In genomic region chr10:2813277-2813676, GRCh38 we compare ENCODE assay signal across 22 cellular contexts.
DNase-seq lines count a peak whose midpoint lies in the region; ATAC-seq and TF ChIP-seq lines count a peak whose summit lies in the region.
"Had no signal": no experiment of that assay in that cellular context is flagged by ENCODE, and none has a peak within 500 bp of the region (broad histone marks: within the 10 kb centered on the region; RNA-seq: fewer than 3 reads in every experiment).

No MANE protein-coding gene starts in this region.

- in situ Hi-C loops in mammary epithelial cell (cut with MboI; ENCODE audit: low sequenced_read_pairs in 2 of 2) = no loop called here

- H3K4me3 ChIP-seq in GM23338 (no peak overlapping the region), mammary epithelial cell (replicated peaks in 1 of 3; ENCODE audit: insufficient read depth in 1 of 3, low read depth in 2 of 3, low read length in 3 of 3) (no peak overlapping the region)
- H3K4me3 ChIP-seq: GM12878, HAP-1, MG63 had no signal

- POLR2A ChIA-PET in T-cell (lab: Charles Lee) = interaction anchor here (0.6 to 1.0 kb wide), 2 partner anchors 8 to 418 kb away, joined by 3 to 4 read pairs; no protein-coding TSS in a partner anchor

- no TSS peak for BruUV-seq in mammary epithelial cell (replicated peaks; lab: Mats Ljungman, UMichigan)

- WGBS in mammary epithelial cell (ENCODE audit: low coverage, missing lambda C conversion rate) = 63% methylated on average over 7 of the region's 7 CpGs

- peaks cover 34% of the 10 kb centered on the region for H3K9me3 ChIP-seq in mammary epithelial cell (replicated peaks; ENCODE audit: insufficient read depth, low read length)
- H3K9me3 ChIP-seq: Caco-2, HAP-1, MG63 had no signal

- no peak overlapping the region for H3K4me2 ChIP-seq in GM23338
- H3K4me2 ChIP-seq in mammary epithelial cell (ENCODE audit: insufficient read depth, low read depth, low read length) = no peak overlapping the region

- TF ChIP-seq CTCF in GM23338 (conservative IDR thresholded peaks at IDR 0.05; ENCODE audit: low read depth in 2 of 2) = no peak
- TF ChIP-seq CTCF in mammary epithelial cell (conservative IDR thresholded peaks at IDR 0.05 in 1 of 2, IDR thresholded peaks at IDR 0.05 in 1 of 2; ENCODE audit: extremely low read depth in 1 of 2, insufficient read depth in 1 of 2, low read depth in 1 of 2, low read length in 2 of 2) = no peak

- ATAC-seq in activated CD8-positive, alpha-beta memory T cell treated with anti-CD3 and anti-CD28 coated beads, Interleukin-2, amount 10 ng/mL, durations not matched to agents 7 days and 5 days = no peak
- ATAC-seq in GM23338 (no peak), T-cell (replicated peaks in 1 of 4) (no peak)
- ATAC-seq: GM12878, SK-N-SH treated with all-trans-retinoic acid at 6 μM for 48 hours had no signal

- H3K36me3 Mint-ChIP-seq in activated CD8-positive, alpha-beta memory T cell treated with anti-CD3 and anti-CD28 coated beads, Interleukin-2, amount 10 ng/mL, durations not matched to agents 7 days and 5 days = no peaks in the 10 kb centered on the region
- H3K36me3 Mint-ChIP-seq in GM23338 (ENCODE audit: low read depth) (peaks cover 3% of the 10 kb centered on the region; the same call in 2 of the 3 replicates), T-cell (no peaks in the 10 kb centered on the region)
- H3K36me3 Mint-ChIP-seq: CD4-positive, alpha-beta memory T cell had no signal

- no peak overlapping the region for H3K9ac ChIP-seq in mammary epithelial cell (ENCODE audit: insufficient read depth, low read length)

- H3K4me1 ChIP-seq in GM23338 (ENCODE audit: insufficient read depth) = no peaks in the 10 kb centered on the region
- no peaks in the 10 kb centered on the region for H3K4me1 ChIP-seq in mammary epithelial cell (ENCODE audit: insufficient read depth, low read length)
- H3K4me1 ChIP-seq: Caco-2, HAP-1 had no signal

- CTCF ChIA-PET in activated CD8-positive, alpha-beta memory T cell treated with anti-CD3 and anti-CD28 coated beads, Interleukin-2, amount 10 ng/mL, durations not matched to agents 7 days and 5 days (lab: Charles Lee) = no interaction called here
- CTCF ChIA-PET in T-cell (lab: Charles Lee) (no interaction called here), mammary epithelial cell (lab: Charles Lee; ENCODE audit: low non-redundant PET) (no interaction called here)

- H3K79me2 ChIP-seq in GM23338 (replicated peaks; ENCODE audit: insufficient read depth) (no peaks in the 10 kb centered on the region), mammary epithelial cell (ENCODE audit: insufficient read depth, low read length) (no peaks in the 10 kb centered on the region)

- H2AFZ ChIP-seq in GM23338 (peak overlapping the region; percentile 32; the same call in 1 of the 2 replicates), mammary epithelial cell (ENCODE audit: low read depth, low read length) (no peak overlapping the region)

- peak; percentile 21 for DNase-seq in activated CD8-positive, alpha-beta memory T cell treated with anti-CD3 and anti-CD28 coated beads, Interleukin-2, amount 10 ng/mL, durations not matched to agents 7 days and 5 days
- no peak for DNase-seq in activated CD8-positive, alpha-beta memory T cell treated with anti-CD3 and anti-CD28 coated beads for 24 hours
- no peak for DNase-seq in GM23338 (ENCODE audit: low spot score)
- peak; percentile 17 for DNase-seq in left kidney (ENCODE audit: low read depth, low spot score)
- no peak for DNase-seq in T-cell
- no peak for DNase-seq in SK-N-DZ (ENCODE audit: low spot score)
- no peak for DNase-seq in mammary epithelial cell
- DNase-seq: C1 segment of cervical spinal cord; Caco-2; CD4-positive, alpha-beta memory T cell; GOT3; IMR-90; KG1; MG63; NCI-H1048; NCI-H1436; NCI-H2107; NCI-H526 treated with DMSO at 0.1 percent for 48 hours; SIG-M5 had no signal

- H3K27me3 ChIP-seq in GM23338 (ENCODE audit: insufficient read depth) (no peaks in the 10 kb centered on the region), mammary epithelial cell (ENCODE audit: insufficient read depth, low read length) (no peaks in the 10 kb centered on the region)

- H3K27ac Mint-ChIP-seq in activated CD8-positive, alpha-beta memory T cell treated with anti-CD3 and anti-CD28 coated beads, Interleukin-2, amount 10 ng/mL, durations not matched to agents 7 days and 5 days = no peak overlapping the region
- H3K27ac Mint-ChIP-seq in GM23338 (no peak overlapping the region), T-cell (no peak overlapping the region)
- H3K27ac Mint-ChIP-seq: CD4-positive, alpha-beta memory T cell had no signal

- no peaks in the 10 kb centered on the region for H3K27me3 Mint-ChIP-seq in activated CD8-positive, alpha-beta memory T cell treated with anti-CD3 and anti-CD28 coated beads, Interleukin-2, amount 10 ng/mL, durations not matched to agents 7 days and 5 days
- H3K27me3 Mint-ChIP-seq in GM23338 (ENCODE audit: insufficient read depth, low read depth, poor library complexity) (no peaks in the 10 kb centered on the region), T-cell (peaks cover 6 to 9% of the 10 kb centered on the region in 2 donors)

- intact Hi-C loops in mammary epithelial cell (cut with micrococcal nuclease) = no loop called here

- H3F3A ChIP-seq in GM23338 (replicated peaks; ENCODE audit: low read depth) = no peaks in the 10 kb centered on the region

- no peak overlapping the region for H3K27ac ChIP-seq in GM23338 (ENCODE audit: low read depth)
- H3K27ac ChIP-seq in mammary epithelial cell (ENCODE audit: insufficient read depth, low read depth, low read length) = no peak overlapping the region

- H3K9me3 Mint-ChIP-seq in activated CD8-positive, alpha-beta memory T cell treated with anti-CD3 and anti-CD28 coated beads, Interleukin-2, amount 10 ng/mL, durations not matched to agents 7 days and 5 days (ENCODE audit: low read depth) = peaks cover 2% of the 10 kb centered on the region
- H3K9me3 Mint-ChIP-seq in GM23338 = peaks cover 2% of the 10 kb centered on the region; the same call in 1 of the 3 replicates
- H3K9me3 Mint-ChIP-seq in T-cell = peaks cover 0 to 4% (median 2%) of the 10 kb centered on the region in 3 donors

- H4K20me1 ChIP-seq in GM23338 (replicated peaks; ENCODE audit: insufficient read depth) (no peaks in the 10 kb centered on the region), mammary epithelial cell (ENCODE audit: insufficient read depth, low read length) (no peaks in the 10 kb centered on the region)

- dilution Hi-C loops in mammary epithelial cell (cut with HindIII; ENCODE audit: low sequenced_read_pairs) = no loop called here

- no peaks in the 10 kb centered on the region for H3K4me1 Mint-ChIP-seq in activated CD8-positive, alpha-beta memory T cell treated with anti-CD3 and anti-CD28 coated beads, Interleukin-2, amount 10 ng/mL, durations not matched to agents 7 days and 5 days
- no peaks in the 10 kb centered on the region for H3K4me1 Mint-ChIP-seq in GM23338
- H3K4me1 Mint-ChIP-seq in T-cell = no peaks in the 10 kb centered on the region
- H3K4me1 Mint-ChIP-seq: CD4-positive, alpha-beta memory T cell had no signal

- H3K4me3 Mint-ChIP-seq in activated CD8-positive, alpha-beta memory T cell treated with anti-CD3 and anti-CD28 coated beads, Interleukin-2, amount 10 ng/mL, durations not matched to agents 7 days and 5 days = no peak overlapping the region
- H3K4me3 Mint-ChIP-seq in GM23338 = no peak overlapping the region
- H3K4me3 Mint-ChIP-seq in T-cell = no peak overlapping the region
- H3K4me3 Mint-ChIP-seq: CD4-positive, alpha-beta memory T cell had no signal

- H3K36me3 ChIP-seq in GM23338 (ENCODE audit: insufficient read depth) (no peaks in the 10 kb centered on the region), mammary epithelial cell (ENCODE audit: insufficient read depth, low read length) (no peaks in the 10 kb centered on the region)
- H3K36me3 ChIP-seq: HAP-1, MG63 had no signal

- no peaks in the 10 kb centered on the region; the same call in 1 of the 2 replicates for H3K9me2 ChIP-seq in GM23338 (ENCODE audit: insufficient read depth)

TF ChIP-seq in GM23338, 12 proteins besides CTCF, POLR2A, EP300 and RAD21 (continues in another document):
- TF ChIP-seq JUNB (IDR thresholded peaks at IDR 0.05; ENCODE audit: unreplicated experiment) = no peak

Comparison
In these comparisons a context has a peak if more than half of its experiments do, and no peak if none do; other contexts are left out.
1. DNase-seq: peak in activated CD8-positive, alpha-beta memory T cell treated with anti-CD3 and anti-CD28 coated beads, Interleukin-2, amount 10 ng/mL, durations not matched to agents 7 days and 5 days (single experiment) and left kidney (single experiment); none in activated CD8-positive, alpha-beta memory T cell treated with anti-CD3 and anti-CD28 coated beads for 24 hours (single experiment), GM23338 (single experiment), T-cell (0 of 34), SK-N-DZ (single experiment) and mammary epithelial cell (single experiment).